Comparison of ENCODE assay signal across 1 cellular context in genomic region chr7:77702451-77703219, GRCh38.
TF ChIP-seq lines count a peak whose summit lies in the region.

No MANE protein-coding gene starts in this region.

TF ChIP-seq in SK-N-SH treated with all-trans-retinoic acid at 6 μM for 48 hours, 23 proteins besides CTCF, POLR2A, EP300 and RAD21 (continued from another document):
- TF ChIP-seq TSHZ2 (CRISPR knock-in tag; IDR thresholded peaks at IDR 0.05) (no peak), ZNF565 (CRISPR knock-in tag; conservative IDR thresholded peaks at IDR 0.05; ENCODE audit: low read depth) (no peak), ZFP30 (CRISPR knock-in tag; IDR thresholded peaks at IDR 0.05) (no peak), ZC3H10 (CRISPR knock-in tag; IDR thresholded peaks at IDR 0.05) (no peak), ZNF8 (CRISPR knock-in tag; IDR thresholded peaks at IDR 0.05) (no peak), SNAI2 (CRISPR knock-in tag; IDR thresholded peaks at IDR 0.05) (no peak), TCF4 (CRISPR knock-in tag; IDR thresholded peaks at IDR 0.05; ENCODE audit: borderline replicate concordance) (no peak), RARB (CRISPR knock-in tag; IDR thresholded peaks at IDR 0.05) (no peak)
TF ChIP-seq in SK-N-SH treated with all-trans-retinoic acid at 6 μM for 48 hours: peak in this region for 0.
